ENCODE assay signal across 1 cellular context in genomic region chr10:101018600-101019439, GRCh38.
A peak's percentile ranks its signal among the peaks of the same experiment; 100 is the strongest.
TF ChIP-seq lines count a peak whose summit lies in the region.

No MANE protein-coding gene starts in this region.

TF ChIP-seq in HepG2, 621 proteins besides CTCF, POLR2A, EP300 and RAD21 (continued from another document and continues in another):
- no peak for TF ChIP-seq E2F1 (CRISPR knock-in tag; IDR thresholded peaks at IDR 0.05)
- no peak for TF ChIP-seq MYNN (CRISPR knock-in tag; IDR thresholded peaks at IDR 0.05; ENCODE audit: low read depth)
- no peak for TF ChIP-seq ZNF780A (CRISPR knock-in tag; IDR thresholded peaks at IDR 0.05)
- TF ChIP-seq TRIM24 (CRISPR knock-in tag; IDR thresholded peaks at IDR 0.05): no peak
- TF ChIP-seq E2F2 (CRISPR knock-in tag; IDR thresholded peaks at IDR 0.05; ENCODE audit: borderline replicate concordance): no peak
- TF ChIP-seq PPARG (CRISPR knock-in tag; conservative IDR thresholded peaks at IDR 0.05): peak; percentile 59; the same call in 1 of the 2 replicates
- TF ChIP-seq ZNF10 (CRISPR knock-in tag; IDR thresholded peaks at IDR 0.05; ENCODE audit: borderline replicate concordance, low read depth): no peak
- TF ChIP-seq MTF1 (CRISPR knock-in tag; IDR thresholded peaks at IDR 0.05): no peak
- TF ChIP-seq ZNF691 (CRISPR knock-in tag; IDR thresholded peaks at IDR 0.05; ENCODE audit: borderline replicate concordance, low read depth): no peak
- no peak for TF ChIP-seq GTF2F1 (IDR thresholded peaks at IDR 0.05; ENCODE audit: low read length)
- peak; percentile 62; the same call in 1 of the 2 replicates for TF ChIP-seq REPIN1 (CRISPR knock-in tag; IDR thresholded peaks at IDR 0.05; ENCODE audit: borderline replicate concordance, low read depth)
- no peak for TF ChIP-seq NR2C2 (CRISPR knock-in tag; IDR thresholded peaks at IDR 0.05; ENCODE audit: borderline replicate concordance)
- TF ChIP-seq ZNF362 (CRISPR knock-in tag; IDR thresholded peaks at IDR 0.05; ENCODE audit: borderline replicate concordance): no peak
- peak; percentile 78; the same call in 1 of the 2 replicates for TF ChIP-seq ZFP1 (CRISPR knock-in tag; IDR thresholded peaks at IDR 0.05)
- no peak for TF ChIP-seq RBM39 (IDR thresholded peaks at IDR 0.05; ENCODE audit: low read depth, low read length, poor library complexity, severe bottlenecking)
- TF ChIP-seq ZNF598 (CRISPR knock-in tag; IDR thresholded peaks at IDR 0.05; ENCODE audit: borderline replicate concordance): peak; percentile 47; the same call in 1 of the 2 replicates
- TF ChIP-seq MIER3 (CRISPR knock-in tag; IDR thresholded peaks at IDR 0.05; ENCODE audit: borderline replicate concordance): no peak
- TF ChIP-seq ZNF441 (CRISPR knock-in tag; IDR thresholded peaks at IDR 0.05; ENCODE audit: borderline replicate concordance): peak; percentile 25; the same call in 1 of the 2 replicates
- TF ChIP-seq STAT5B (CRISPR knock-in tag; IDR thresholded peaks at IDR 0.05): no peak
- no peak for TF ChIP-seq ZNF121 (CRISPR knock-in tag; IDR thresholded peaks at IDR 0.05)
- peak; percentile 40 for TF ChIP-seq ZNF407 (CRISPR knock-in tag; IDR thresholded peaks at IDR 0.05; ENCODE audit: not compliant biosample characterization)
- no peak for TF ChIP-seq ZNF607 (CRISPR knock-in tag; IDR thresholded peaks at IDR 0.05; ENCODE audit: borderline replicate concordance)
- TF ChIP-seq HIC2 (CRISPR knock-in tag; IDR thresholded peaks at IDR 0.05; ENCODE audit: low read depth): peak; percentile 47
- peak; percentile 77 for TF ChIP-seq SALL1 (CRISPR knock-in tag; IDR thresholded peaks at IDR 0.05)
- 0 out of 2 replicates have a peak, but pooled peaks have one; percentile 56 for TF ChIP-seq ARID4A (CRISPR knock-in tag; IDR thresholded peaks at IDR 0.05; ENCODE audit: borderline replicate concordance)
- TF ChIP-seq ZFP36L1 (CRISPR knock-in tag; IDR thresholded peaks at IDR 0.05): 0 out of 2 replicates have a peak, but pooled peaks have one; percentile 52
- TF ChIP-seq CREBL2 (CRISPR knock-in tag; IDR thresholded peaks at IDR 0.05; ENCODE audit: borderline replicate concordance): 0 out of 2 replicates have a peak, but pooled peaks have one; percentile 32
- no peak for TF ChIP-seq ZNF230 (CRISPR knock-in tag; IDR thresholded peaks at IDR 0.05)
- TF ChIP-seq ATRX (CRISPR knock-in tag; IDR thresholded peaks at IDR 0.05; ENCODE audit: borderline replicate concordance): no peak
- TF ChIP-seq HNF4G (IDR thresholded peaks at IDR 0.05; ENCODE audit: borderline replicate concordance, low read depth, low read length): no peak
- no peak for TF ChIP-seq HNF4G (CRISPR knock-in tag; IDR thresholded peaks at IDR 0.05; ENCODE audit: borderline replicate concordance, low read depth)
- TF ChIP-seq NAIF1 (CRISPR knock-in tag; IDR thresholded peaks at IDR 0.05; ENCODE audit: borderline replicate concordance): no peak
- no peak for TF ChIP-seq ZNF24 (IDR thresholded peaks at IDR 0.05)
- TF ChIP-seq ZNF563 (CRISPR knock-in tag; IDR thresholded peaks at IDR 0.05): peak; percentile 72; the same call in 1 of the 2 replicates
- TF ChIP-seq ONECUT2 (CRISPR knock-in tag; IDR thresholded peaks at IDR 0.05): no peak
- no peak for TF ChIP-seq U2AF2 (IDR thresholded peaks at IDR 0.05; ENCODE audit: low read depth, low read length)
- TF ChIP-seq ZNF460 (CRISPR knock-in tag; IDR thresholded peaks at IDR 0.05; ENCODE audit: borderline replicate concordance): no peak
- no peak for TF ChIP-seq FOXO1 (CRISPR knock-in tag; IDR thresholded peaks at IDR 0.05)
- no peak; the same call in 1 of the 2 replicates for TF ChIP-seq CCDC6 (CRISPR knock-in tag; IDR thresholded peaks at IDR 0.05)
- TF ChIP-seq ZSCAN9 (CRISPR knock-in tag; IDR thresholded peaks at IDR 0.05; ENCODE audit: borderline replicate concordance): 0 out of 2 replicates have a peak, but pooled peaks have one; percentile 62
- 0 out of 2 replicates have a peak, but pooled peaks have one; percentile 35 for TF ChIP-seq SNAPC2 (CRISPR knock-in tag; IDR thresholded peaks at IDR 0.05)
